Comparison of ENCODE assay signal across 17 cellular contexts in the genomic region with DNA sequence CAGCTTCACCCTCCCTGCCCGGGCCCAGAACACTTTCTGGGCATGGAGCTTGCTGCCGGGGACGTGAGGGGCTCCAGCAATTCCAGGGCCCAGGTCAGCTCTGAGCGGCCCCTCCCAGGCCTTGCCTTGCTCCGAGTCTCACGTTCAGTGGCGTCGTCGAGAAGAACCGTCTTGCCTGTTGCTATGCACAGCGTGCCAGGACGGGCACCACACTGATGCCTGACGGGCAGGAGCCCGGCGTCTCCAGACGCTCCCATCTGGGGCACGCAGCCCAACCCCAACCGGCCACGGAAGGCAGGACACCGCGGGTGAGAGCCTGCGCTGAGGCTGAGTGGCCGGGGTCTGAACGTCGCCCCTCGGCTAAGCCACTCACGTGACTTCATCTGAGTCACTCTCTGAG. TPM values are rescaled to one million over a fixed set of nuclear protein-coding genes. Genes with fewer than 3 reads are reported as not detected.
DNase-seq lines count a peak whose midpoint lies in the region; ATAC-seq, FAIRE-seq and TF ChIP-seq lines count a peak whose summit lies in the region.
"Had no signal": no experiment of that assay in that cellular context is flagged by ENCODE, and none has a peak within 500 bp of the region (broad histone marks: within the 10 kb centered on the region; RNA-seq: fewer than 3 reads in every experiment).

No MANE protein-coding gene starts in this region.

- no peak overlapping the region for H3K4me2 ChIP-seq in HepG2 (ENCODE audit: low read depth, low read length)
- H3K4me2 ChIP-seq in neuronal stem cell (ENCODE audit: insufficient read depth, low read length, poor library complexity, severe bottlenecking), result no peak overlapping the region
- H3K4me2 ChIP-seq: GM23338 had no signal

- in situ Hi-C loops in HepG2 (cut with HindIII; ENCODE audit: extremely low pct_ligation_motif_present, low pct_unique_long_range_greater_than_20kb), result no loop called here

- TF ChIP-seq EP300 in HepG2 (IDR thresholded peaks at IDR 0.05; ENCODE audit: low read depth in 2 of 2, low read length in 2 of 2) (no peak), HepG2 (CRISPR knock-in tag; IDR thresholded peaks at IDR 0.05; ENCODE audit: borderline replicate concordance) (no peak)

- no peak overlapping the region for H2BK5ac ChIP-seq in neuronal stem cell (ENCODE audit: low read length)

- TF ChIP-seq CTCF in HepG2 (CRISPR knock-in tag; IDR thresholded peaks at IDR 0.05) (no peak), right lobe of liver (IDR thresholded peaks at IDR 0.05) (no peak), coronary artery (IDR thresholded peaks at IDR 0.05) (no peak)

- H3K27me3 ChIP-seq in HepG2 (ENCODE audit: control insufficient read depth in 1 of 2, insufficient read depth in 2 of 2, low read length in 2 of 2), result no peaks in the 10 kb centered on the region
- no peaks in the 10 kb centered on the region for H3K27me3 ChIP-seq in right lobe of liver
- H3K27me3 ChIP-seq in neuronal stem cell (ENCODE audit: control insufficient read depth in 3 of 3, insufficient read depth in 3 of 3, low read depth in 1 of 3, low read length in 3 of 3), result no peaks in the 10 kb centered on the region
- H3K27me3 ChIP-seq: BLaER1 treated with 17β-estradiol and CSF1 and Interleukin-3, amounts not matched to agents 10 nM and 100 nM had no signal

- H2AK5ac ChIP-seq in neuronal stem cell (ENCODE audit: low read depth, low read length), result peak overlapping the region; percentile 84

- H3K79me2 ChIP-seq in HepG2 (ENCODE audit: insufficient read depth, low read length), result no peaks in the 10 kb centered on the region

- H3K36me3 ChIP-seq in HepG2 (replicated peaks in 1 of 2; ENCODE audit: control insufficient read depth in 1 of 2, insufficient read depth in 2 of 2, low read length in 2 of 2), result no peaks in the 10 kb centered on the region
- no peaks in the 10 kb centered on the region for H3K36me3 ChIP-seq in right lobe of liver
- no peaks in the 10 kb centered on the region for H3K36me3 ChIP-seq in neuronal stem cell (replicated peaks in 1 of 2; ENCODE audit: control insufficient read depth in 2 of 2, insufficient read depth in 2 of 2, low read length in 2 of 2)

- ATAC-seq in HepG2 (no peak), right lobe of liver (no peak), GM21717 (IDR thresholded peaks at IDR 0.05; ENCODE audit: unreplicated experiment) (no peak)
- ATAC-seq: CD8-positive, alpha-beta T cell; GM23338; HCT116 had no signal

- no TSS peak for BruUV-seq in HepG2 (replicated peaks; lab: Mats Ljungman, UMichigan)

- intact Hi-C loops in HepG2 (cut with micrococcal nuclease; ENCODE audit: unreplicated experiment), result no loop called here
- intact Hi-C loops in right lobe of liver (cut with DNase I), result no loop called here
- intact Hi-C loops in posterior cingulate gyrus (cut with DNase I), result no loop called here

- H2AFZ ChIP-seq in HepG2 (ENCODE audit: low read length) (no peak overlapping the region), neuronal stem cell (ENCODE audit: low read length) (no peak overlapping the region)
- H2AFZ ChIP-seq: GM23338 had no signal

- peaks cover 6% of the 10 kb centered on the region for H3K79me1 ChIP-seq in neuronal stem cell (ENCODE audit: low read depth, low read length)

- 95% methylated on average over 13 of the region's 27 CpGs for WGBS in HepG2 (ENCODE audit: low lambda C conversion rate)
- 89% methylated on average over 3 of the region's 27 CpGs for WGBS in right lobe of liver (ENCODE audit: insufficient coverage, low coverage, low lambda C conversion rate, missing lambda C conversion rate)
- no CpG with 5 or more reads among the region's 27 CpGs for WGBS in neuronal stem cell (ENCODE audit: extremely low coverage in 2 of 2, insufficient read length in 2 of 2, insufficient replicate concordance in 1 of 2), 2 donors

- no peak for TF ChIP-seq POLR2A in HepG2 (IDR thresholded peaks at IDR 0.05; ENCODE audit: insufficient read depth in 1 of 2, low read depth in 2 of 2, low read length in 2 of 2)
- no peak for TF ChIP-seq POLR2A in right lobe of liver (IDR thresholded peaks at IDR 0.05)

- H3K23ac ChIP-seq in neuronal stem cell (ENCODE audit: low read depth, low read length, poor library complexity), result peak overlapping the region; percentile 65

- H3K4me1 ChIP-seq in HepG2 (ENCODE audit: insufficient read depth, low read length) (peaks cover 7% of the 10 kb centered on the region), right lobe of liver (no peaks in the 10 kb centered on the region), neuronal stem cell (ENCODE audit: control insufficient read depth in 2 of 2, insufficient read depth in 1 of 2, low read depth in 1 of 2, low read length in 2 of 2) (peaks cover 0 to 3% of the 10 kb centered on the region in 2 donors)

- H3K9ac ChIP-seq in HepG2 (ENCODE audit: insufficient read depth, low read depth, low read length) (no peak overlapping the region), neuronal stem cell (ENCODE audit: low read depth, low read length, poor library complexity) (no peak overlapping the region)

- no peaks in the 10 kb centered on the region for H4K20me1 ChIP-seq in HepG2 (ENCODE audit: insufficient read depth, low read length)

- FAIRE-seq in HepG2 (lab: Jason Lieb, UNC), result no peak
- FAIRE-seq: G401.6, GM12891, GM19239 had no signal

- CTCF ChIA-PET in HepG2 (lab: Yijun Ruan, JAX; ENCODE audit: low intra/inter-chr PET ratio, low total read pairs), result no interaction called here

- H3K4me3 ChIP-seq in HepG2 (replicated peaks in 1 of 3; ENCODE audit: insufficient read depth in 1 of 3, low read depth in 2 of 3, low read length in 3 of 3) (no peak overlapping the region), right lobe of liver (no peak overlapping the region), coronary artery (no peak overlapping the region), neuronal stem cell (ENCODE audit: low read length in 2 of 2) (no peak overlapping the region)
- H3K4me3 ChIP-seq: BLaER1 treated with 17β-estradiol and CSF1 and Interleukin-3, amounts not matched to agents 10 nM and 100 nM; GM23338 had no signal

- no peak overlapping the region for H4K8ac ChIP-seq in neuronal stem cell (ENCODE audit: low read depth, low read length)

- no peak overlapping the region for H3K27ac ChIP-seq in HepG2 (ENCODE audit: extremely low read length, insufficient read depth, low read length)
- H3K27ac ChIP-seq in right lobe of liver, result no peak overlapping the region
- peak overlapping the region; percentile 7 to 86 for H3K27ac ChIP-seq in coronary artery
- H3K27ac ChIP-seq in neuronal stem cell (replicated peaks; ENCODE audit: low read length), result no peak overlapping the region

- no peak for DNase-seq in HepG2 (ENCODE audit: low spot score)
- no peak for DNase-seq in right lobe of liver
- DNase-seq in coronary artery (ENCODE audit: low spot score), result no peak
- no peak for DNase-seq in neuronal stem cell (ENCODE audit: low spot score)
- no peak for DNase-seq in posterior cingulate gyrus
- DNase-seq in stimulated activated CD4-positive, alpha-beta T cell treated with anti-CD3 and anti-CD28 coated beads, Interleukin-4, amount 100 ng/mL, for 4 hours, result no peak
- DNase-seq: 8988T; Calu3; CD8-positive, alpha-beta T cell; H7 had no signal

- H3K14ac ChIP-seq in neuronal stem cell (ENCODE audit: low read length), result no peak overlapping the region

- POLR2A ChIA-PET in HepG2 (lab: Yijun Ruan, JAX), result no interaction called here

- no peak overlapping the region for H2BK15ac ChIP-seq in neuronal stem cell (ENCODE audit: low read length)

- peak overlapping the region; percentile 10 for H2BK12ac ChIP-seq in neuronal stem cell (ENCODE audit: low read length)

- no peak overlapping the region for H2BK120ac ChIP-seq in neuronal stem cell (ENCODE audit: low read depth, low read length)

- H3K4ac ChIP-seq in neuronal stem cell (ENCODE audit: low read length), result no peak overlapping the region

- H4K91ac ChIP-seq in neuronal stem cell (ENCODE audit: low read depth, low read length, poor library complexity), result no peak overlapping the region

- peak overlapping the region; percentile 80 for H3K18ac ChIP-seq in neuronal stem cell (ENCODE audit: low read length)

- no peak for TF ChIP-seq RAD21 in HepG2 (CRISPR knock-in tag; IDR thresholded peaks at IDR 0.05)

- H3K9me3 ChIP-seq in HepG2 (ENCODE audit: low read length) (no peaks in the 10 kb centered on the region), right lobe of liver (no peaks in the 10 kb centered on the region), neuronal stem cell (replicated peaks in 1 of 2; ENCODE audit: control insufficient read depth in 2 of 2, insufficient read depth in 1 of 2, low read depth in 1 of 2, low read length in 2 of 2) (no peaks in the 10 kb centered on the region)
- H3K9me3 ChIP-seq: BLaER1 treated with 17β-estradiol and CSF1 and Interleukin-3, amounts not matched to agents 10 nM and 100 nM had no signal

RNA-seq across cellular contexts. Expression of a gene that starts 27.1 kb away (rescaled TPM):
- total RNA-seq in HepG2 (2016; rRNA removed; fragmentation: Illumina TruSeq; extraction: Trizol) (15.5 and 16.3 TPM in 2 replicates), right lobe of liver (1 to 10 TPM; 3.9 to 6.5 (median 4.1) TPM)
- 4.9 and 5.4 TPM in 2 replicates for total RNA-seq in HepG2 (2016; cell fraction: cytosol; rRNA removed; fragmentation: Illumina TruSeq; extraction: Trizol; ENCODE audit: low read depth)
- 15.6 and 15.9 TPM in 2 replicates for total RNA-seq in HepG2 (2016; cell fraction: insoluble cytoplasmic fraction; rRNA removed; fragmentation: Illumina TruSeq; extraction: Trizol)
- total RNA-seq in HepG2 (2016; cell fraction: membrane; rRNA removed; fragmentation: Illumina TruSeq; extraction: Trizol), result 11.2 and 11.4 TPM in 2 replicates
- 10.4 and 11.1 TPM in 2 replicates for total RNA-seq in HepG2 (2016; cell fraction: nucleus; rRNA removed; fragmentation: Illumina TruSeq; extraction: Trizol)
- 5.9 and 6.2 TPM in 2 replicates for polyA plus RNA-seq in HepG2 (2011; rRNA removed)
- 7.1 and 7.6 TPM in 2 replicates for polyA plus RNA-seq in HepG2 (2011; cell fraction: cytosol; rRNA removed)
- polyA plus RNA-seq in HepG2 (2011; cell fraction: nucleus; rRNA removed), result 6.4 and 7.1 TPM in 2 replicates
- polyA plus RNA-seq in HepG2 (2012), result 6.3 and 7.0 TPM in 2 replicates
- polyA plus RNA-seq in HepG2 (2016; cell fraction: cytosol; fragmentation: Illumina TruSeq; extraction: Trizol; ENCODE audit: low read depth), result 4.7 and 4.8 TPM in 2 replicates
- 15.5 and 17.0 TPM in 2 replicates for polyA plus RNA-seq in HepG2 (2016; cell fraction: insoluble cytoplasmic fraction; fragmentation: Illumina TruSeq; extraction: Trizol; ENCODE audit: low read depth)
- 8.7 and 9.5 TPM in 2 replicates for polyA plus RNA-seq in HepG2 (2016; cell fraction: membrane; fragmentation: Illumina TruSeq; extraction: Trizol; ENCODE audit: low read depth)
- polyA plus RNA-seq in HepG2 (2016; cell fraction: nucleus; fragmentation: Illumina TruSeq; extraction: Trizol; ENCODE audit: insufficient read depth, low read depth), result 13.9 and 14.1 TPM in 2 replicates
- polyA minus RNA-seq in HepG2 (2011; rRNA and poly(A)+ RNA removed; ENCODE audit: low replicate concordance), result 13.7 and 22.2 TPM in 2 replicates
- polyA minus RNA-seq in HepG2 (2011; cell fraction: cytosol; rRNA and poly(A)+ RNA removed), result 4.3 and 4.9 TPM in 2 replicates
- polyA minus RNA-seq in HepG2 (2011; cell fraction: nucleus; rRNA and poly(A)+ RNA removed), result 19.9 and 20.0 TPM in 2 replicates
- 9.5 TPM for polyA plus RNA-seq in neuronal stem cell (2013, experiment 1 of 2)
- polyA plus RNA-seq in neuronal stem cell (2013, experiment 2 of 2), result 9.6 TPM

RNA-seq across cellular contexts. Expression of a gene that starts 44.5 kb away (rescaled TPM):
- total RNA-seq in HepG2 (2016; rRNA removed; fragmentation: Illumina TruSeq; extraction: Trizol) (21.3 and 22.2 TPM in 2 replicates), right lobe of liver (1 to 10 TPM; 2.7 to 9.5 (median 8.0) TPM)
- total RNA-seq in HepG2 (2016; cell fraction: cytosol; rRNA removed; fragmentation: Illumina TruSeq; extraction: Trizol; ENCODE audit: low read depth), result 13.3 and 13.9 TPM in 2 replicates
- total RNA-seq in HepG2 (2016; cell fraction: insoluble cytoplasmic fraction; rRNA removed; fragmentation: Illumina TruSeq; extraction: Trizol), result 16.8 and 27.5 TPM in 2 replicates
- 21.1 and 21.3 TPM in 2 replicates for total RNA-seq in HepG2 (2016; cell fraction: membrane; rRNA removed; fragmentation: Illumina TruSeq; extraction: Trizol)
- 15.4 and 15.6 TPM in 2 replicates for total RNA-seq in HepG2 (2016; cell fraction: nucleus; rRNA removed; fragmentation: Illumina TruSeq; extraction: Trizol)
- 22.3 and 24.3 TPM in 2 replicates for polyA plus RNA-seq in HepG2 (2011; rRNA removed)
- 21.0 and 28.9 TPM in 2 replicates for polyA plus RNA-seq in HepG2 (2011; cell fraction: cytosol; rRNA removed)
- polyA plus RNA-seq in HepG2 (2011; cell fraction: nucleus; rRNA removed), result 17.8 and 20.8 TPM in 2 replicates
- 14.8 and 16.8 TPM in 2 replicates for polyA plus RNA-seq in HepG2 (2012)
- polyA plus RNA-seq in HepG2 (2016; cell fraction: cytosol; fragmentation: Illumina TruSeq; extraction: Trizol; ENCODE audit: low read depth), result 11.0 and 11.8 TPM in 2 replicates
- polyA plus RNA-seq in HepG2 (2016; cell fraction: insoluble cytoplasmic fraction; fragmentation: Illumina TruSeq; extraction: Trizol; ENCODE audit: low read depth), result 23.0 and 33.6 TPM in 2 replicates
- 21.3 and 21.9 TPM in 2 replicates for polyA plus RNA-seq in HepG2 (2016; cell fraction: membrane; fragmentation: Illumina TruSeq; extraction: Trizol; ENCODE audit: low read depth)
- 24.4 and 29.9 TPM in 2 replicates for polyA plus RNA-seq in HepG2 (2016; cell fraction: nucleus; fragmentation: Illumina TruSeq; extraction: Trizol; ENCODE audit: insufficient read depth, low read depth)
- 9.8 and 67.1 TPM in 2 replicates for polyA minus RNA-seq in HepG2 (2011; rRNA and poly(A)+ RNA removed; ENCODE audit: low replicate concordance)
- polyA minus RNA-seq in HepG2 (2011; cell fraction: cytosol; rRNA and poly(A)+ RNA removed), result 23.8 and 25.1 TPM in 2 replicates
- 16.8 and 18.4 TPM in 2 replicates for polyA minus RNA-seq in HepG2 (2011; cell fraction: nucleus; rRNA and poly(A)+ RNA removed)
- 68.2 TPM for polyA plus RNA-seq in neuronal stem cell (2013, experiment 1 of 2)
- 67.4 TPM for polyA plus RNA-seq in neuronal stem cell (2013, experiment 2 of 2)

Comparison
In these comparisons a context has a peak if more than half of its experiments do, and no peak if none do; other contexts are left out.
1. H3K27ac ChIP-seq: peak in coronary artery (2 of 2); none in HepG2 (single experiment), right lobe of liver (0 of 3) and neuronal stem cell (single experiment).